In the genomic region with DNA sequence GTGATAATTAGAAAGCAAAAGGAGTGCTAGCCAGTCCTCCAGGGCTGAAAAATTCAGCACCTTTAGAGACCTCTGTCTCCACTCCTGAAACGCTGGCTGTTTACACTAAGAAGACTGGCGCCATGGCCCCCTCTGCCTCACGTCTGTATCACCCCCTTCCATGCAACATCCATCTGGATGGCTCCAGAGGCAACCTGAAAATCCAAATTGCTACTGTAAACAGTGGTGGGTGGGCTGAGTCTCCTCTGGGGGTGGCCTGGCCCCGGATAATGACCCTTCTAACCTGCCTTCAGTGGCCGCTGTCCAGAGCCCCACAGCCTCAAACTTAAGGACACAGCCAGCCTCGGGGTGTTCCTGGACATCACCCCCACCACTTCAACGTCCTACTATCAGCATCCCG, we compare ENCODE assay signal across 1 cellular context.
TF ChIP-seq lines count a peak whose summit lies in the region.

No MANE protein-coding gene starts in this region.

TF ChIP-seq in GM23338, 12 proteins besides CTCF, POLR2A, EP300 and RAD21 (continued from another document):
- TF ChIP-seq, protein P1, sequence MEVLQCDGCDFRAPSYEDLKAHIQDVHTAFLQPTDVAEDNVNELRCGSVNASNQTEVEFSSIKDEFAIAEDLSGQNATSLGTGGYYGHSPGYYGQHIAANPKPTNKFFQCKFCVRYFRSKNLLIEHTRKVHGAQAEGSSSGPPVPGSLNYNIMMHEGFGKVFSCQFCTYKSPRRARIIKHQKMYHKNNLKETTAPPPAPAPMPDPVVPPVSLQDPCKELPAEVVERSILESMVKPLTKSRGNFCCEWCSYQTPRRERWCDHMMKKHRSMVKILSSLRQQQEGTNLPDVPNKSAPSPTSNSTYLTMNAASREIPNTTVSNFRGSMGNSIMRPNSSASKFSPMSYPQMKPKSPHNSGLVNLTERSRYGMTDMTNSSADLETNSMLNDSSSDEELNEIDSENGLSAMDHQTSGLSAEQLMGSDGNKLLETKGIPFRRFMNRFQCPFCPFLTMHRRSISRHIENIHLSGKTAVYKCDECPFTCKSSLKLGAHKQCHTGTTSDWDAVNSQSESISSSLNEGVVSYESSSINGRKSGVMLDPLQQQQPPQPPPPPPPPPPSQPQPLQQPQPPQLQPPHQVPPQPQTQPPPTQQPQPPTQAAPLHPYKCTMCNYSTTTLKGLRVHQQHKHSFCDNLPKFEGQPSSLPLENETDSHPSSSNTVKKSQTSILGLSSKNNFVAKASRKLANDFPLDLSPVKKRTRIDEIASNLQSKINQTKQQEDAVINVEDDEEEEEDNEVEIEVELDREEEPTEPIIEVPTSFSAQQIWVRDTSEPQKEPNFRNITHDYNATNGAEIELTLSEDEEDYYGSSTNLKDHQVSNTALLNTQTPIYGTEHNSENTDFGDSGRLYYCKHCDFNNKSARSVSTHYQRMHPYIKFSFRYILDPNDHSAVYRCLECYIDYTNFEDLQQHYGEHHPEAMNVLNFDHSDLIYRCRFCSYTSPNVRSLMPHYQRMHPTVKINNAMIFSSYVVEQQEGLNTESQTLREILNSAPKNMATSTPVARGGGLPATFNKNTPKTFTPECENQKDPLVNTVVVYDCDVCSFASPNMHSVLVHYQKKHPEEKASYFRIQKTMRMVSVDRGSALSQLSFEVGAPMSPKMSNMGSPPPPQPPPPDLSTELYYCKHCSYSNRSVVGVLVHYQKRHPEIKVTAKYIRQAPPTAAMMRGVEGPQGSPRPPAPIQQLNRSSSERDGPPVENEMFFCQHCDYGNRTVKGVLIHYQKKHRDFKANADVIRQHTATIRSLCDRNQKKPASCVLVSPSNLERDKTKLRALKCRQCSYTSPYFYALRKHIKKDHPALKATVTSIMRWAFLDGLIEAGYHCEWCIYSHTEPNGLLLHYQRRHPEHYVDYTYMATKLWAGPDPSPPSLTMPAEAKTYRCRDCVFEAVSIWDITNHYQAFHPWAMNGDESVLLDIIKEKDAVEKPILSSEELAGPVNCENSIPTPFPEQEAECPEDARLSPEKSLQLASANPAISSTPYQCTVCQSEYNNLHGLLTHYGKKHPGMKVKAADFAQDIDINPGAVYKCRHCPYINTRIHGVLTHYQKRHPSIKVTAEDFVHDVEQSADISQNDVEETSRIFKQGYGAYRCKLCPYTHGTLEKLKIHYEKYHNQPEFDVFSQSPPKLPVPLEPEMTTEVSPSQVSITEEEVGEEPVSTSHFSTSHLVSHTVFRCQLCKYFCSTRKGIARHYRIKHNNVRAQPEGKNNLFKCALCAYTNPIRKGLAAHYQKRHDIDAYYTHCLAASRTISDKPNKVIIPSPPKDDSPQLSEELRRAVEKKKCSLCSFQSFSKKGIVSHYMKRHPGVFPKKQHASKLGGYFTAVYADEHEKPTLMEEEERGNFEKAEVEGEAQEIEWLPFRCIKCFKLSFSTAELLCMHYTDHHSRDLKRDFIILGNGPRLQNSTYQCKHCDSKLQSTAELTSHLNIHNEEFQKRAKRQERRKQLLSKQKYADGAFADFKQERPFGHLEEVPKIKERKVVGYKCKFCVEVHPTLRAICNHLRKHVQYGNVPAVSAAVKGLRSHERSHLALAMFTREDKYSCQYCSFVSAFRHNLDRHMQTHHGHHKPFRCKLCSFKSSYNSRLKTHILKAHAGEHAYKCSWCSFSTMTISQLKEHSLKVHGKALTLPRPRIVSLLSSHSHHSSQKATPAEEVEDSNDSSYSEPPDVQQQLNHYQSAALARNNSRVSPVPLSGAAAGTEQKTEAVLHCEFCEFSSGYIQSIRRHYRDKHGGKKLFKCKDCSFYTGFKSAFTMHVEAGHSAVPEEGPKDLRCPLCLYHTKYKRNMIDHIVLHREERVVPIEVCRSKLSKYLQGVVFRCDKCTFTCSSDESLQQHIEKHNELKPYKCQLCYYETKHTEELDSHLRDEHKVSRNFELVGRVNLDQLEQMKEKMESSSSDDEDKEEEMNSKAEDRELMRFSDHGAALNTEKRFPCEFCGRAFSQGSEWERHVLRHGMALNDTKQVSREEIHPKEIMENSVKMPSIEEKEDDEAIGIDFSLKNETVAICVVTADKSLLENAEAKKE (CRISPR knock-in tag; IDR thresholded peaks at IDR 0.05): no peak
TF ChIP-seq in GM23338: peak in this region for 0.
